In the genomic region with DNA sequence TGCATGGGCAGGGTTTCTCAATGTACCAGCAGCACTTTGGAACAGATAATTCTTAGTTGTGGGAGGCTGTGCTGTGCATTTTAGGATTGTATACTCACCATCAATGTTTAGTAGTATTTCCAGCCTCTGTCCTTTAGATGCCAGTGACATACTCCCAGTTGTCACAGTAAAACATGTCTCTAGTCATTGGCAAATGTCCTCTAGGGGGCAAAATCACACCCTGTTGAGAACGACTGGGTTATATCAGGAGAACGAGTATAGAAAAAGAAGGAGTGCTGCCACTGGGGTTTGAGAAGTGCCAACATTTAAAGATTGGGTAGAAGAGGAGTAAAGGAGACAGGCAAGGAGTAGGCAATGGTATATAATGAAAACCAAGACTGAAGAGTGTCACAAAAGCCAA, we compare ENCODE assay signal across 10 cellular contexts. TPM values are rescaled to one million over a fixed set of nuclear protein-coding genes. Genes with fewer than 3 reads are reported as not detected.
DNase-seq lines count a peak whose midpoint lies in the region; ATAC-seq, FAIRE-seq and TF ChIP-seq lines count a peak whose summit lies in the region.
"Had no signal": no experiment of that assay in that cellular context is flagged by ENCODE, and none has a peak within 500 bp of the region (broad histone marks: within the 10 kb centered on the region; RNA-seq: fewer than 3 reads in every experiment).

No MANE protein-coding gene starts in this region.

- 47% methylated on average over 2 of the region's 2 CpGs; no CpG with 5 or more reads in 1 of the 2 experiments for WGBS in H1 (ENCODE audit: extremely low coverage in 1 of 2, insufficient coverage in 1 of 2, insufficient read length in 1 of 2, insufficient replicate concordance in 2 of 2, low coverage in 1 of 2, low lambda C conversion rate in 2 of 2, missing lambda C conversion rate in 1 of 2), 2 experiments

- H2AK5ac ChIP-seq in H1 (ENCODE audit: low read depth, low read length) = no peak overlapping the region

- no peak overlapping the region for H2BK12ac ChIP-seq in H1 (ENCODE audit: low read depth, low read length)

- no peak overlapping the region for H3K4me3 ChIP-seq in H1 (ENCODE audit: extremely low read depth in 1 of 4, insufficient read depth in 2 of 4, low read depth in 3 of 4, low read length in 4 of 4)

- no peak overlapping the region for H3K14ac ChIP-seq in H1 (ENCODE audit: insufficient read length)

- H3K79me1 ChIP-seq in H1 (ENCODE audit: low read depth, low read length) = no peaks in the 10 kb centered on the region

- H3K4me3 Mint-ChIP-seq in T-helper 2 cell treated with Interferon-gamma antibody and Interleukin-4, amounts not matched to agents 5 μg/mL and 100 μg/mL, for 36 hours = no peak overlapping the region
- no peak overlapping the region for H3K4me3 Mint-ChIP-seq in activated CD4-positive, alpha-beta memory T cell treated with anti-CD3 and anti-CD28 coated beads, Interleukin-2, amount 10 ng/mL, durations not matched to agents 7 days and 5 days
- H3K4me3 Mint-ChIP-seq: naive B cell had no signal

- no peak overlapping the region for H3K4me2 ChIP-seq in H1 (ENCODE audit: insufficient read depth in 1 of 2, low read depth in 2 of 2, low read length in 2 of 2)

- no peaks in the 10 kb centered on the region for H3K36me3 Mint-ChIP-seq in T-helper 2 cell treated with Interferon-gamma antibody and Interleukin-4, amounts not matched to agents 5 μg/mL and 100 μg/mL, for 36 hours (ENCODE audit: low read depth)
- H3K36me3 Mint-ChIP-seq in activated CD4-positive, alpha-beta memory T cell treated with anti-CD3 and anti-CD28 coated beads, Interleukin-2, amount 10 ng/mL, durations not matched to agents 7 days and 5 days (ENCODE audit: low read depth) = no peaks in the 10 kb centered on the region

- no peak overlapping the region for H2AFZ ChIP-seq in H1 (ENCODE audit: low read length)

- H3K27ac Mint-ChIP-seq in T-helper 2 cell treated with Interferon-gamma antibody and Interleukin-4, amounts not matched to agents 5 μg/mL and 100 μg/mL, for 36 hours = no peak overlapping the region
- no peak overlapping the region for H3K27ac Mint-ChIP-seq in activated CD4-positive, alpha-beta memory T cell treated with anti-CD3 and anti-CD28 coated beads, Interleukin-2, amount 10 ng/mL, durations not matched to agents 7 days and 5 days

- H3K27me3 ChIP-seq in H1 (replicated peaks in 1 of 4; ENCODE audit: control insufficient read depth in 3 of 4, extremely low read depth in 1 of 4, insufficient read depth in 3 of 4, low read length in 3 of 4) = no peaks in the 10 kb centered on the region

- no peak for TF ChIP-seq POLR2A in H1 (IDR thresholded peaks at IDR 0.05; ENCODE audit: control extremely low read depth in 1 of 2, low read depth in 2 of 2, low read length in 2 of 2)

- ATAC-seq in left ventricle myocardium superior = peak; percentile 43
- no peak for ATAC-seq in left cardiac atrium
- no peak for ATAC-seq in HG03565 (IDR thresholded peaks at IDR 0.05; ENCODE audit: unreplicated experiment)

- no peaks in the 10 kb centered on the region for H3K36me3 ChIP-seq in H1 (ENCODE audit: control insufficient read depth in 2 of 4, insufficient read depth in 4 of 4, low read length in 3 of 4)

- no peak overlapping the region for H2BK20ac ChIP-seq in H1 (ENCODE audit: low read length)

- H3K27ac ChIP-seq in H1 (ENCODE audit: low read depth, low read length) = no peak overlapping the region

- no peak overlapping the region for H3K56ac ChIP-seq in H1 (replicated peaks; ENCODE audit: insufficient read length, low read depth, low read length)

- H3K23ac ChIP-seq in H1 (ENCODE audit: insufficient read length) = no peak overlapping the region

- peak in 2 of 3 experiments; percentile 67 to 76; a peak in 3 of 4 replicates for TF ChIP-seq CTCF in H1 (IDR thresholded peaks at IDR 0.05; ENCODE audit: control extremely low read depth in 1 of 3, insufficient read depth in 1 of 3, low read depth in 1 of 3, low read length in 3 of 3)

- no peaks in the 10 kb centered on the region for H4K20me1 ChIP-seq in H1 (replicated peaks in 1 of 2; ENCODE audit: control insufficient read depth in 1 of 2, insufficient read depth in 2 of 2, low read length in 2 of 2)

- H4K5ac ChIP-seq in H1 (ENCODE audit: insufficient read length, low read depth, low read length) = no peak overlapping the region

- no peak overlapping the region for H3K4ac ChIP-seq in H1 (replicated peaks; ENCODE audit: insufficient read length, low read depth, low read length)

- no peaks in the 10 kb centered on the region for H3K9me3 ChIP-seq in H1 (ENCODE audit: insufficient read depth in 2 of 2, low read depth in 1 of 2, low read length in 1 of 2)

- H3K9me3 Mint-ChIP-seq in T-helper 2 cell treated with Interferon-gamma antibody and Interleukin-4, amounts not matched to agents 5 μg/mL and 100 μg/mL, for 36 hours = no peaks in the 10 kb centered on the region
- H3K9me3 Mint-ChIP-seq in activated CD4-positive, alpha-beta memory T cell treated with anti-CD3 and anti-CD28 coated beads, Interleukin-2, amount 10 ng/mL, durations not matched to agents 7 days and 5 days = no peaks in the 10 kb centered on the region

- no peak overlapping the region for H4K8ac ChIP-seq in H1 (ENCODE audit: extremely low read depth, insufficient read depth, low read length)

- H3K4me1 Mint-ChIP-seq in T-helper 2 cell treated with Interferon-gamma antibody and Interleukin-4, amounts not matched to agents 5 μg/mL and 100 μg/mL, for 36 hours (ENCODE audit: low read depth) = no peaks in the 10 kb centered on the region
- H3K4me1 Mint-ChIP-seq in activated CD4-positive, alpha-beta memory T cell treated with anti-CD3 and anti-CD28 coated beads, Interleukin-2, amount 10 ng/mL, durations not matched to agents 7 days and 5 days = peaks cover 6% of the 10 kb centered on the region
- H3K4me1 Mint-ChIP-seq: naive B cell had no signal

- no peaks in the 10 kb centered on the region for H3K79me2 ChIP-seq in H1 (ENCODE audit: control insufficient read depth in 1 of 2, insufficient read depth in 2 of 2, low read length in 2 of 2)

- peaks cover 17% of the 10 kb centered on the region for H3K27me3 Mint-ChIP-seq in T-helper 2 cell treated with Interferon-gamma antibody and Interleukin-4, amounts not matched to agents 5 μg/mL and 100 μg/mL, for 36 hours (ENCODE audit: low read depth)
- peaks cover 19% of the 10 kb centered on the region for H3K27me3 Mint-ChIP-seq in activated CD4-positive, alpha-beta memory T cell treated with anti-CD3 and anti-CD28 coated beads, Interleukin-2, amount 10 ng/mL, durations not matched to agents 7 days and 5 days

- FAIRE-seq in H1 (lab: Jason Lieb, UNC) = peak; percentile 19

- peak; percentile 66 to 80 for TF ChIP-seq RAD21 in H1 (IDR thresholded peaks at IDR 0.05 in 1 of 2, conservative IDR thresholded peaks at IDR 0.05 in 1 of 2; ENCODE audit: low read depth in 2 of 2, low read length in 2 of 2)

- intact Hi-C loops in left ventricle myocardium superior (cut with micrococcal nuclease) (no loop called here), left cardiac atrium (cut with DNase I) (no loop called here)

- no peaks in the 10 kb centered on the region; the same call in 1 of the 2 replicates for H3K23me2 ChIP-seq in H1 (ENCODE audit: low read depth, low read length)

- H3K4me1 ChIP-seq in H1 (replicated peaks in 1 of 4; ENCODE audit: control insufficient read depth in 3 of 4, insufficient read depth in 4 of 4, low read length in 3 of 4) = peaks cover 0 to 6% (median 2%) of the 10 kb centered on the region in 4 experiments; a peak in 2 of 7 replicates

- DNase-seq in left ventricle myocardium superior (no peak), left cardiac atrium (no peak), NCI-H1694 treated with DMSO at 0.1 percent for 48 hours (lab: John Stamatoyannopoulos, UW) (peak; percentile 18), H1 (ENCODE audit: low read depth in 1 of 2, low spot score in 2 of 2) (no peak), NOMO-1 treated with dmso at 0.1 percent for 144 hours (lab: John Stamatoyannopoulos, UW; ENCODE audit: unreplicated experiment) (no peak)
- DNase-seq in T-helper 2 cell treated with Interferon-gamma antibody and Interleukin-4, amounts not matched to agents 5 μg/mL and 100 μg/mL, for 36 hours (ENCODE audit: low spot score) = no peak
- no peak for DNase-seq in activated CD4-positive, alpha-beta memory T cell treated with anti-CD3 and anti-CD28 coated beads, Interleukin-2, amount 10 ng/mL, durations not matched to agents 7 days and 5 days
- DNase-seq: activated CD8-positive, alpha-beta memory T cell treated with anti-CD3 and anti-CD28 coated beads, Interleukin-2, amount 50 U/mL, for 48 hours; naive B cell had no signal

- H2BK120ac ChIP-seq in H1 (replicated peaks; ENCODE audit: low read depth, low read length) = no peak overlapping the region

- no peak overlapping the region for H3K9ac ChIP-seq in H1 (replicated peaks in 1 of 4; ENCODE audit: extremely low read depth in 1 of 4, low read depth in 3 of 4, low read length in 3 of 4)

- H2BK15ac ChIP-seq in H1 (ENCODE audit: low read length) = no peak overlapping the region

- CTCF ChIA-PET in H1 (lab: Charles Lee; ENCODE audit: partially characterized antibody) = interaction anchor here (1.0 to 2.6 kb wide), 14 partner anchors 19 to 282 kb away, joined by 3 to 16 read pairs (median 5); no protein-coding TSS in a partner anchor
- CTCF ChIA-PET in activated CD4-positive, alpha-beta memory T cell treated with anti-CD3 and anti-CD28 coated beads, Interleukin-2, amount 10 ng/mL, durations not matched to agents 7 days and 5 days (lab: Charles Lee) = no interaction called here

- TF ChIP-seq EP300 in H1 (IDR thresholded peaks at IDR 0.05; ENCODE audit: borderline replicate concordance in 1 of 2, low read depth in 2 of 2, low read length in 2 of 2) = no peak

- POLR2A ChIA-PET in H1 (lab: Charles Lee; ENCODE audit: partially characterized antibody) = no interaction called here
- POLR2A ChIA-PET in activated CD4-positive, alpha-beta memory T cell treated with anti-CD3 and anti-CD28 coated beads, Interleukin-2, amount 10 ng/mL, durations not matched to agents 7 days and 5 days (lab: Charles Lee) = no interaction called here

- no peak overlapping the region for H2BK5ac ChIP-seq in H1 (ENCODE audit: low read depth, low read length)

- H3K18ac ChIP-seq in H1 (ENCODE audit: extremely low read depth, low read length) = no peak overlapping the region

- no peak overlapping the region for H4K91ac ChIP-seq in H1 (replicated peaks; ENCODE audit: insufficient read length, low read length)

RNA-seq across cellular contexts. Expression of a gene that starts 37.9 kb away (rescaled TPM):
- total RNA-seq in left ventricle myocardium superior (not detected), left cardiac atrium (not detected)
- total RNA-seq in H1 (2021; fragmentation: NEBNext Ultra II Directional; extraction: Animal tissue kit (Norgen Biotek cat#: 25700)) = not detected in 2 replicates
- not detected in 2 replicates for polyA plus RNA-seq in H1 (2011; rRNA removed)
- not detected for polyA plus RNA-seq in H1 (2011; cell fraction: cytosol; rRNA removed)
- not detected for polyA plus RNA-seq in H1 (2011; cell fraction: nucleus; rRNA removed)
- not detected in 4 replicates for polyA plus RNA-seq in H1 (2012, experiment 1 of 2)
- not detected for polyA plus RNA-seq in H1 (2012, experiment 2 of 2)
- polyA plus RNA-seq in H1 (2013, experiment 1 of 2) = not detected
- not detected for polyA plus RNA-seq in H1 (2013, experiment 2 of 2)
- polyA minus RNA-seq in H1 (2011; rRNA and poly(A)+ RNA removed) = not detected in 2 replicates
- polyA minus RNA-seq in H1 (2011; cell fraction: cytosol; rRNA and poly(A)+ RNA removed) = not detected
- polyA minus RNA-seq in H1 (2011; cell fraction: nucleus; rRNA and poly(A)+ RNA removed) = not detected
- total RNA-seq in activated CD4-positive, alpha-beta memory T cell treated with anti-CD3 and anti-CD28 coated beads, Interleukin-2, amount 10 ng/mL, durations not matched to agents 7 days and 5 days = not detected
